9 cellular contexts compared by ENCODE assay signal in the genomic region with DNA sequence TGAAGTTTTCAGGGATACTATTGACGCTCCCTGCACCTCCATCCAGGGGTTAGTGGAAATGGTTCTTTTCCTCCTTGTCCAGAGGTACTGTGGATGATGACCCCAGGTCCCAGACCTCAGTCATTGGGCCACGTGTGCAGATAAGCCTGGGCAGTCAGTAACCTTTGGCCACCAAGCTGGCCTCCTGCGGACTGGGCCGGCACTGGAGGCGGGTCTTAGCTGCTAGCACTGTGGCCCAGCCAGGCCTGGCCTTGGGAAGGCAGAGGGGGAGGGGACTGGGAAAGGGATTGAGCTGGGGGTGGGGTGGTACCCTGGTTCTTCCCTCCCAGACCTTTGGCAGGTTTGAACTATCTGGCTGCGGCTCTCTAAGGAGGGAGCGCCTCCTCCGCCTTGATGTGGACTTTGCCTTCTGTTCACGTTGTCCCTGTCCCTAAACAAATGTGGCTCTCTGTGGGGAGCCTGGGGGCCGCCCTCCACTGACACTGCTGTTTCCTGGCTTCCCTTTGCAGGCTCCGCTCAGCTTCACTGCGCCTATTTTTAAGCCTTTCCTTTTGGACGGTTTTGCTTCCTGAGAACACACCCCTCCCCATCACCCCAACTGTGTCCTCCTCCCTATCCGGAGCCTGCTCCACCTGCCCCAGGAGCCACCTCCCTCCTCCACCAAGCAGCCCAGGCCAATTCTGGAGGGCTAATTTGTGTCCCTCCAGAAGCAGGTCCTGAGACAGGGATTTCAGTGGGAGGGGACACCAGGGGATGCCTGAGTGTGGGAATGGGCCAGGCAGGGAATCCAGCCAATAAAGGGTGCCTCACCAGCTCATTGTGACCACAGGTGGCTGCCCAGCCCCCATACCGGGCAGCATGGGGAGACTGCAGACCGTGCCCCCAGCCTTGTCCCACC.
DNase-seq lines count a peak whose midpoint lies in the region; ATAC-seq and TF ChIP-seq lines count a peak whose summit lies in the region.
"Had no signal": no experiment of that assay in that cellular context is flagged by ENCODE, and none has a peak within 500 bp of the region (broad histone marks: within the 10 kb centered on the region; RNA-seq: fewer than 3 reads in every experiment).

No MANE protein-coding gene starts in this region.

- H3K36me3 Mint-ChIP-seq in MCF 10A (ENCODE audit: insufficient read depth, unreplicated experiment): peaks cover 39% of the 10 kb centered on the region

- no TSS peak for BruUV-seq in MCF 10A (replicated peaks; lab: Mats Ljungman, UMichigan)

- no peak for TF ChIP-seq POLR2A in breast epithelium (IDR thresholded peaks at IDR 0.05)

- H3K4me3 ChIP-seq in breast epithelium: no peak overlapping the region
- H3K4me3 ChIP-seq in choroid plexus epithelial cell (ENCODE audit: low read depth, low read length): no peak overlapping the region
- no peak overlapping the region for H3K4me3 ChIP-seq in aorta (ENCODE audit: low read length in 2 of 2)

- H3K9me3 Mint-ChIP-seq in MCF 10A (ENCODE audit: unreplicated experiment): no peaks in the 10 kb centered on the region

- H3K4me1 ChIP-seq in breast epithelium (peaks cover 29 to 60% of the 10 kb centered on the region in 2 donors), aorta (ENCODE audit: control insufficient read depth in 1 of 2, insufficient read depth in 2 of 2, low read length in 2 of 2) (no peaks in the 10 kb centered on the region)

- CTCF ChIA-PET in MCF 10A (lab: Yijun Ruan, JAX): no interaction called here

- no peak overlapping the region for H3K4me3 Mint-ChIP-seq in MCF 10A (ENCODE audit: unreplicated experiment)

- peak overlapping the region; percentile 85 to 92 for H3K27ac ChIP-seq in breast epithelium
- peak overlapping the region in 1 of 2 donors; percentile 3 for H3K27ac ChIP-seq in aorta (ENCODE audit: low read depth in 1 of 2, low read length in 2 of 2)

- DNase-seq in breast epithelium (ENCODE audit: low spot score in 2 of 2): no peak
- no peak for DNase-seq in MCF 10A (ENCODE audit: unreplicated experiment)
- DNase-seq in choroid plexus epithelial cell (ENCODE audit: low read depth): peak; percentile 40
- peak; percentile 69 for DNase-seq in medulla oblongata (ENCODE audit: extremely low spot score)
- peak in 1 of 2 donors; percentile 68 for DNase-seq in aorta
- no peak for DNase-seq in NCI-H2029 treated with DMSO at 0.1 percent for 48 hours (lab: John Stamatoyannopoulos, UW)
- DNase-seq: NCI-H510A had no signal

- 28 to 31% methylated on average over 16 of the region's 16 CpGs for WGBS in aorta, 2 donors

- peaks cover 27% of the 10 kb centered on the region for H3K4me1 Mint-ChIP-seq in MCF 10A (ENCODE audit: insufficient read depth, unreplicated experiment)

- no peak overlapping the region for H3K27ac Mint-ChIP-seq in MCF 10A (ENCODE audit: low read depth, unreplicated experiment)

- intact Hi-C loops in breast epithelium (cut with DNase I; ENCODE audit: low total_unique reads) (no loop called here), MCF 10A (cut with micrococcal nuclease) (no loop called here), aorta (cut with DNase I) (no loop called here)

- H3K27me3 ChIP-seq in breast epithelium (no peaks in the 10 kb centered on the region), aorta (ENCODE audit: control insufficient read depth in 1 of 2, insufficient read depth in 2 of 2, low read length in 1 of 2) (no peaks in the 10 kb centered on the region)

- no peak for TF ChIP-seq CTCF in breast epithelium (IDR thresholded peaks at IDR 0.05)
- no peak for TF ChIP-seq CTCF in MCF 10A (IDR thresholded peaks at IDR 0.05; ENCODE audit: unreplicated experiment)
- no peak for TF ChIP-seq CTCF in choroid plexus epithelial cell (conservative IDR thresholded peaks at IDR 0.05; ENCODE audit: low read depth, low read length)

- POLR2A ChIA-PET in MCF 10A (lab: Yijun Ruan, JAX): interaction anchor here (0.7 to 0.9 kb wide), 2 partner anchors 61 to 288 kb away, joined by 4 read pairs; no protein-coding TSS in a partner anchor

- ATAC-seq in aorta (ENCODE audit: low FRiP score) (peak; percentile 63), GM19397 (IDR thresholded peaks at IDR 0.05; ENCODE audit: unreplicated experiment) (no peak), GM19467 (IDR thresholded peaks at IDR 0.05; ENCODE audit: unreplicated experiment) (no peak)

- no peaks in the 10 kb centered on the region for H3K9me3 ChIP-seq in breast epithelium
- H3K9me3 ChIP-seq in aorta (ENCODE audit: control insufficient read depth, low read length): no peaks in the 10 kb centered on the region

- no peaks in the 10 kb centered on the region for H3K36me3 ChIP-seq in breast epithelium
- H3K36me3 ChIP-seq in aorta (ENCODE audit: control insufficient read depth in 1 of 2, insufficient read depth in 2 of 2, low read length in 1 of 2): no peaks in the 10 kb centered on the region

- H3K27me3 Mint-ChIP-seq in MCF 10A (ENCODE audit: insufficient read depth, unreplicated experiment): no peaks in the 10 kb centered on the region

Comparison
In these comparisons a context has a peak if more than half of its experiments do, and no peak if none do; other contexts are left out.
1. DNase-seq: peak in choroid plexus epithelial cell (single experiment) and medulla oblongata (single experiment); none in breast epithelium (0 of 2), MCF 10A (single experiment) and NCI-H2029 treated with DMSO at 0.1 percent for 48 hours (single experiment).